ENCODE assay signal across 8 cellular contexts in the genomic region with DNA sequence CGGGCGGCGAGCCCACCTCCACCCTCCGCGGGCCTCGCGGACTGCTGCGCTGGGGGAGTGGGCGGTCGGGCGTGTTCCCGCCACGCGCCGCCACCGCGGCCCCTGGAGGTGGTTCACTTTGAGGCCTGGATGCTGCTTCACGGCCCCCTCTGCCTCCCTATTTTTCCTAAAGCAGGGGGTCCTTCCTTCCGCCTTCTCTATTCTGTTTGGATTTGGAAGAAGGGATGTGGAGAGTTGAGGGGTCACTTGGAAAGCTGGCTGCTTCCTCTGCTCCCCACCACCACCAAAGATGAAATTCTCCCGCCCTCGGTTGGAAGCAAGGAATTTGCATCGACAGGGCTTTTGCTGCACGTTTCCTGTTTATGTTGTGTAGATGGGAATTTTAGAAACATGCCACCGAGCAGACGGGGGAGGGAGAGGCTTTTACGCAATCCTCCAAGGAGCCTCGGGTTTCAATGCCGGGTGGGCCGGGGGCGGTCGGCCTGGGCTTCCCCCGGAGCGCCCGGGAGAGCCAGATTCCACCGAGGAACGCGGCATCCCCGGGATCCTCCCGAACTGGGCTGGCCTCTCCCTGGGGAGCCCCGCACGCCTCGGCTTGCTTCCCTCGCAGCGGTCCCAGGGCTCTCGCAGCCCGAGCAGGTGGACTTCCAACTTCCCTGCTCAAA. TPM values are rescaled to one million over a fixed set of nuclear protein-coding genes. Genes with fewer than 3 reads are reported as not detected.
DNase-seq lines count a peak whose midpoint lies in the region; ATAC-seq, FAIRE-seq and TF ChIP-seq lines count a peak whose summit lies in the region.

No MANE protein-coding gene starts in this region.

- H3K9ac ChIP-seq in SU-DHL-6 (ENCODE audit: low read length) (peak overlapping the region; percentile 65), mucosa of stomach (ENCODE audit: low read length) (peak overlapping the region; percentile 77)

- H3K36me3 ChIP-seq in SU-DHL-6 (ENCODE audit: low read length), result no peaks in the 10 kb centered on the region
- H3K36me3 ChIP-seq in mucosa of stomach (ENCODE audit: control insufficient read depth, insufficient read depth, low read length), result no peaks in the 10 kb centered on the region

- peak overlapping the region; percentile 99 for H2AFZ ChIP-seq in SU-DHL-6 (ENCODE audit: low read depth, low read length, severe bottlenecking)

- H3K4me2 ChIP-seq in SU-DHL-6 (ENCODE audit: low read depth, low read length, poor library complexity, severe bottlenecking), result peak overlapping the region; percentile 71

- no peak for TF ChIP-seq CTCF in 22Rv1 (IDR thresholded peaks at IDR 0.05)
- no peak for TF ChIP-seq CTCF in GM12864 (IDR thresholded peaks at IDR 0.05; ENCODE audit: low read depth, low read length, missing control alignments)
- no peak for TF ChIP-seq CTCF in SU-DHL-6 (IDR thresholded peaks at IDR 0.05; ENCODE audit: insufficient read depth, low read length, poor library complexity, severe bottlenecking)

- no peaks in the 10 kb centered on the region for H3K9me2 ChIP-seq in SU-DHL-6 (replicated peaks; ENCODE audit: insufficient read depth, low read length)

- DNase-seq in GM12864 (ENCODE audit: low read depth) (no peak), RCC 7860 (ENCODE audit: low spot score) (no peak)

- FAIRE-seq in RCC 7860 (lab: Jason Lieb, UNC), result no peak

- no peaks in the 10 kb centered on the region for H3K79me2 ChIP-seq in SU-DHL-6 (ENCODE audit: insufficient read depth, low read length)

- H3K27ac ChIP-seq in 22Rv1 (peak overlapping the region; percentile 72), SU-DHL-6 (ENCODE audit: low read depth, low read length) (no peak overlapping the region)

- H3F3A ChIP-seq in SU-DHL-6 (ENCODE audit: insufficient read depth), result peaks cover 5% of the 10 kb centered on the region; the same call in 1 of the 2 replicates

- ATAC-seq in esophagus mucosa (peak; percentile 19), GM21786 (IDR thresholded peaks at IDR 0.05; ENCODE audit: unreplicated experiment) (no peak), GM21717 (IDR thresholded peaks at IDR 0.05; ENCODE audit: unreplicated experiment) (no peak)

- no peaks in the 10 kb centered on the region for H3K9me3 ChIP-seq in SU-DHL-6 (ENCODE audit: insufficient read depth, low read length)
- no peaks in the 10 kb centered on the region for H3K9me3 ChIP-seq in mucosa of stomach (ENCODE audit: control insufficient read depth, low read length)

- no peaks in the 10 kb centered on the region for H4K20me1 ChIP-seq in SU-DHL-6 (ENCODE audit: low read depth, low read length)

- H3K4me3 ChIP-seq in GM12864 (ENCODE audit: low read depth, low read length) (peak overlapping the region; percentile 80), SU-DHL-6 (ENCODE audit: insufficient read depth, low read length, poor library complexity, severe bottlenecking) (peak overlapping the region; percentile 72), mucosa of stomach (ENCODE audit: low read length) (peak overlapping the region; percentile 54)

- H3K4me1 ChIP-seq in mucosa of stomach (ENCODE audit: control insufficient read depth, insufficient read depth, low read length), result peaks cover 4% of the 10 kb centered on the region

- H3K27me3 ChIP-seq in SU-DHL-6 (ENCODE audit: low read length) (no peaks in the 10 kb centered on the region), mucosa of stomach (ENCODE audit: control insufficient read depth, insufficient read depth, low read length) (peaks cover 18% of the 10 kb centered on the region)

RNA-seq across cellular contexts. Expression of a gene that starts 0.4 kb away (rescaled TPM):
- 27.7 TPM for total RNA-seq in esophagus mucosa

RNA-seq across cellular contexts. Expression of a gene that starts 10.5 kb away (rescaled TPM):
- 15.5 TPM for total RNA-seq in esophagus mucosa
